In the genomic region with DNA sequence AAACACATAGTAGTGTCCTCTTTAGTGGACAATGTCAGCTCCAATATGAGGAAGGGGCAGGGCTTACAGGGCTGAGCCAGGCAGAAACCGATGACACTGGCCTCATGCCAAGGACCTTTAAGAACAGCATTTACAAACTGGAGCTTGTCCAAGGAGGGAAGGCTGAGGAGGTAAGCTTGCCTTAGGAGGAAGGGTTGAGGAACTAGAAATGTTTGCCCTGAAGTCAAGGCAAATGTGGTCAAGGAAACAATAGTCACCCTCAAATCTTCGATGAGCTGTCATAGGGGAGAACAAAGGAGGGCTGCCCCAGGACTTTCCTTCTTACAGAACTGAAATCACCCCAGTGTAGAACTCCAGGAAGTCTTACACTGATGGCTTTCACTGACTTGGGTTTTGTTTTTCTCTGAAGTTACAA, we compare ENCODE assay signal across 8 cellular contexts.
DNase-seq lines count a peak whose midpoint lies in the region; ATAC-seq and TF ChIP-seq lines count a peak whose summit lies in the region.

No MANE protein-coding gene starts in this region.

- H3K4me1 ChIP-seq in stomach, result no peaks in the 10 kb centered on the region

- no peaks in the 10 kb centered on the region for H3K27me3 ChIP-seq in stomach

- no peaks in the 10 kb centered on the region for H3K27me3 Mint-ChIP-seq in activated T-cell treated with anti-CD3 and anti-CD28 coated beads, Interleukin-2, amount 50 U/mL, for 24 hours

- TF ChIP-seq EP300 in stomach (IDR thresholded peaks at IDR 0.05), result no peak

- peaks cover 10% of the 10 kb centered on the region for H3K4me1 Mint-ChIP-seq in activated T-cell treated with anti-CD3 and anti-CD28 coated beads, Interleukin-2, amount 50 U/mL, for 24 hours (ENCODE audit: low read depth)

- no peak for TF ChIP-seq CTCF in stomach (IDR thresholded peaks at IDR 0.05)

- peak overlapping the region; percentile 51 for H3K27ac Mint-ChIP-seq in activated T-cell treated with anti-CD3 and anti-CD28 coated beads, Interleukin-2, amount 50 U/mL, for 24 hours

- 8 to 31% (median 17%) methylated on average over 2 of the region's 2 CpGs for WGBS in stomach, 5 donors

- no peak for TF ChIP-seq POLR2A in stomach (IDR thresholded peaks at IDR 0.05)

- H3K36me3 ChIP-seq in stomach, result no peaks in the 10 kb centered on the region

- no peaks in the 10 kb centered on the region for H3K9me3 ChIP-seq in stomach

- no peak for DNase-seq in activated T-cell treated with anti-CD3 and anti-CD28 coated beads, Interleukin-2, amount 50 U/mL, for 24 hours
- no peak for DNase-seq in activated T-cell treated with anti-CD3 and anti-CD28 coated beads, Interleukin-2, amount 50 U/mL, for 1 hour
- DNase-seq in RPMI8226, result peak; percentile 97
- peak; percentile 51 for DNase-seq in stomach
- no peak for DNase-seq in amniotic stem cell (lab: John Stamatoyannopoulos, UW)
- no peak for DNase-seq in stimulated activated naive CD4-positive, alpha-beta T cell treated with Interleukin-2 at 50 U/mL for 16 hours (lab: John Stamatoyannopoulos, UW)
- DNase-seq in NOMO-1 treated with dmso at 0.1 percent for 144 hours (lab: John Stamatoyannopoulos, UW; ENCODE audit: unreplicated experiment), result no peak

- H3K4me3 Mint-ChIP-seq in activated T-cell treated with anti-CD3 and anti-CD28 coated beads, Interleukin-2, amount 50 U/mL, for 24 hours, result no peak overlapping the region

- no peaks in the 10 kb centered on the region for H3K9me3 Mint-ChIP-seq in activated T-cell treated with anti-CD3 and anti-CD28 coated beads, Interleukin-2, amount 50 U/mL, for 24 hours

- intact Hi-C loops in stomach (cut with DNase I; ENCODE audit: low total_unique reads), result no loop called here

- no peaks in the 10 kb centered on the region for H3K36me3 Mint-ChIP-seq in activated T-cell treated with anti-CD3 and anti-CD28 coated beads, Interleukin-2, amount 50 U/mL, for 24 hours (ENCODE audit: low read depth)

- H3K4me3 ChIP-seq in stomach, result no peak overlapping the region

- ATAC-seq in esophagus mucosa, result peak; percentile 29

- no peak overlapping the region for H3K27ac ChIP-seq in stomach

Comparison
In these comparisons a context has a peak if more than half of its experiments do, and no peak if none do; other contexts are left out.
1. DNase-seq: peak in RPMI8226 (single experiment) and stomach (single experiment); none in activated T-cell treated with anti-CD3 and anti-CD28 coated beads, Interleukin-2, amount 50 U/mL, for 24 hours (single experiment), activated T-cell treated with anti-CD3 and anti-CD28 coated beads, Interleukin-2, amount 50 U/mL, for 1 hour (single experiment), amniotic stem cell (single experiment), stimulated activated naive CD4-positive, alpha-beta T cell treated with Interleukin-2 at 50 U/mL for 16 hours (single experiment) and NOMO-1 treated with dmso at 0.1 percent for 144 hours (single experiment).